In genomic region chr1:87135313-87135712, GRCh38 we compare ENCODE assay signal across 12 cellular contexts.
"Had no signal": no experiment of that assay in that cellular context is flagged by ENCODE, and none has a peak within 500 bp of the region (broad histone marks: within the 10 kb centered on the region; RNA-seq: fewer than 3 reads in every experiment).

No MANE protein-coding gene starts in this region.

- H3K27ac ChIP-seq: body of pancreas, colonic mucosa, parathyroid adenoma had no signal

- H3K27me3 ChIP-seq: body of pancreas, colonic mucosa had no signal

- H3K4me3 Mint-ChIP-seq: activated naive CD4-positive, alpha-beta T cell treated with anti-CD3 and anti-CD28 coated beads for 36 hours; stimulated activated naive B cell treated with anti-CD40 and anti-IgM and Interleukin-4, amounts not matched to agents 10 μg/mL and 1 μg/mL and 100 μg/mL, for 72 hours had no signal

- H3K36me3 ChIP-seq: colonic mucosa had no signal

- ATAC-seq: body of pancreas; esophagus mucosa; stimulated activated naive B cell treated with anti-CD40 and anti-IgM and Interleukin-4, amounts not matched to agents 10 μg/mL and 1 μg/mL and 100 μg/mL, for 72 hours had no signal

- H3K4me1 ChIP-seq: colonic mucosa, parathyroid adenoma had no signal

- H3K79me2 ChIP-seq: parathyroid adenoma had no signal

- H2AFZ ChIP-seq: parathyroid adenoma had no signal

- H3K9ac ChIP-seq: parathyroid adenoma had no signal

- H3K4me3 ChIP-seq: body of pancreas, colonic mucosa had no signal

- DNase-seq: activated CD4-positive, alpha-beta T cell treated with anti-CD3 and anti-CD28 coated beads for 1 hour; activated CD4-positive, alpha-beta T cell treated with anti-CD3 and anti-CD28 coated beads, Interleukin-2, amount 50 U/mL, for 4 hours; activated naive CD4-positive, alpha-beta T cell treated with anti-CD3 and anti-CD28 coated beads for 36 hours; body of pancreas; central memory CD4-positive, alpha-beta T cell; colonic mucosa; stimulated activated CD4-positive, alpha-beta T cell treated with anti-CD3 and anti-CD28 coated beads, Interleukin-15, amount 100 ng/mL, for 24 hours; stimulated activated CD4-positive, alpha-beta T cell treated with anti-CD3 and anti-CD28 coated beads, Interleukin-4, amount 100 ng/mL, for 1 hour; stimulated activated naive B cell treated with anti-CD40 and anti-IgM and Interleukin-4, amounts not matched to agents 10 μg/mL and 1 μg/mL and 100 μg/mL, for 72 hours had no signal

- H3K9me3 ChIP-seq: body of pancreas, colonic mucosa had no signal

- H3K36me3 Mint-ChIP-seq: stimulated activated naive B cell treated with anti-CD40 and anti-IgM and Interleukin-4, amounts not matched to agents 10 μg/mL and 1 μg/mL and 100 μg/mL, for 72 hours had no signal

- H3K9me3 Mint-ChIP-seq: activated naive CD4-positive, alpha-beta T cell treated with anti-CD3 and anti-CD28 coated beads for 36 hours; activated T-helper 2 cell treated with anti-CD3 and anti-CD28 coated beads, Interferon-gamma antibody, Interleukin-2, Interleukin-4, amounts not matched to agents 10 μg/mL and 5 μg/mL and 100 μg/mL, durations not matched to agents 14 hours and 24 hours and 36 hours; stimulated activated naive B cell treated with anti-CD40 and anti-IgM and Interleukin-4, amounts not matched to agents 10 μg/mL and 1 μg/mL and 100 μg/mL, for 72 hours had no signal

- H3K27ac Mint-ChIP-seq: activated naive CD4-positive, alpha-beta T cell treated with anti-CD3 and anti-CD28 coated beads for 36 hours; activated T-helper 2 cell treated with anti-CD3 and anti-CD28 coated beads, Interferon-gamma antibody, Interleukin-2, Interleukin-4, amounts not matched to agents 10 μg/mL and 5 μg/mL and 100 μg/mL, durations not matched to agents 14 hours and 24 hours and 36 hours; stimulated activated naive B cell treated with anti-CD40 and anti-IgM and Interleukin-4, amounts not matched to agents 10 μg/mL and 1 μg/mL and 100 μg/mL, for 72 hours had no signal
